In genomic region chr11:43556269-43556668, GRCh38 we compare ENCODE assay signal across 19 cellular contexts.
DNase-seq lines count a peak whose midpoint lies in the region; ATAC-seq and TF ChIP-seq lines count a peak whose summit lies in the region.
"Had no signal": no experiment of that assay in that cellular context is flagged by ENCODE, and none has a peak within 500 bp of the region (broad histone marks: within the 10 kb centered on the region; RNA-seq: fewer than 3 reads in every experiment).

No MANE protein-coding gene starts in this region.

- peaks cover 5% of the 10 kb centered on the region for H3K36me3 Mint-ChIP-seq in neural crest cell (ENCODE audit: low read depth)
- no peaks in the 10 kb centered on the region for H3K36me3 Mint-ChIP-seq in activated CD8-positive, alpha-beta T cell treated with anti-CD3 and anti-CD28 coated beads, Interleukin-2, amount 10 ng/mL, durations not matched to agents 7 days and 5 days (ENCODE audit: low read depth)
- H3K36me3 Mint-ChIP-seq: CD4-positive, alpha-beta memory T cell; naive B cell had no signal

- H3K27ac Mint-ChIP-seq in neural crest cell (ENCODE audit: unreplicated experiment) = no peak overlapping the region
- no peak overlapping the region for H3K27ac Mint-ChIP-seq in activated CD8-positive, alpha-beta T cell treated with anti-CD3 and anti-CD28 coated beads, Interleukin-2, amount 10 ng/mL, durations not matched to agents 7 days and 5 days
- H3K27ac Mint-ChIP-seq: CD4-positive, alpha-beta memory T cell; T-helper 2 cell treated with Interferon-gamma antibody and Interleukin-4, amounts not matched to agents 5 μg/mL and 100 μg/mL, for 36 hours had no signal

- H3K4me1 Mint-ChIP-seq in neural crest cell = peaks cover 75% of the 10 kb centered on the region
- no peaks in the 10 kb centered on the region for H3K4me1 Mint-ChIP-seq in activated CD8-positive, alpha-beta T cell treated with anti-CD3 and anti-CD28 coated beads, Interleukin-2, amount 10 ng/mL, durations not matched to agents 7 days and 5 days (ENCODE audit: low read depth)

- H2AFZ ChIP-seq in ACC112 (ENCODE audit: low read length, unreplicated experiment) = peak overlapping the region; percentile 42
- H2AFZ ChIP-seq: parathyroid adenoma had no signal

- H3K4me3 ChIP-seq in ACC112 (ENCODE audit: low read depth, low read length) (peak overlapping the region; percentile 68), HEK293 (ENCODE audit: low read depth, low read length) (no peak overlapping the region), dorsolateral prefrontal cortex (peak overlapping the region in 37 of 59 donors; percentile 4 to 52 (median 27)), aorta (ENCODE audit: low read length in 2 of 2) (no peak overlapping the region)
- H3K4me3 ChIP-seq: body of pancreas had no signal

- H3K4me3 Mint-ChIP-seq in neural crest cell = peak overlapping the region; percentile 90
- H3K4me3 Mint-ChIP-seq in activated CD8-positive, alpha-beta T cell treated with anti-CD3 and anti-CD28 coated beads, Interleukin-2, amount 10 ng/mL, durations not matched to agents 7 days and 5 days = no peak overlapping the region
- H3K4me3 Mint-ChIP-seq: naive B cell; T-helper 2 cell treated with Interferon-gamma antibody and Interleukin-4, amounts not matched to agents 5 μg/mL and 100 μg/mL, for 36 hours had no signal

- WGBS in aorta, 2 donors = 1% methylated on average over 8 of the region's 8 CpGs

- no peaks in the 10 kb centered on the region for H3K27me3 Mint-ChIP-seq in neural crest cell (ENCODE audit: low read depth)
- peaks cover 65% of the 10 kb centered on the region for H3K27me3 Mint-ChIP-seq in activated CD8-positive, alpha-beta T cell treated with anti-CD3 and anti-CD28 coated beads, Interleukin-2, amount 10 ng/mL, durations not matched to agents 7 days and 5 days (ENCODE audit: low read depth)

- no peaks in the 10 kb centered on the region for H3K9me3 ChIP-seq in HEK293 (ENCODE audit: control insufficient read depth, insufficient read depth, low read depth, low read length)
- H3K9me3 ChIP-seq in aorta (ENCODE audit: control insufficient read depth, low read length) = no peaks in the 10 kb centered on the region
- H3K9me3 ChIP-seq: body of pancreas had no signal

- POLR2A ChIA-PET in HEK293 (lab: Yijun Ruan, JAX) = no interaction called here
- POLR2A ChIA-PET in activated CD8-positive, alpha-beta T cell treated with anti-CD3 and anti-CD28 coated beads, Interleukin-2, amount 10 ng/mL, durations not matched to agents 7 days and 5 days (lab: Charles Lee) = no interaction called here

- CTCF ChIA-PET in HEK293 (lab: Yijun Ruan, JAX) = interaction anchor here (0.6 to 2.9 kb wide), 3 partner anchors 10 to 17 kb away, joined by 3 to 22 read pairs (median 3); no protein-coding TSS in a partner anchor
- CTCF ChIA-PET in activated CD8-positive, alpha-beta T cell treated with anti-CD3 and anti-CD28 coated beads, Interleukin-2, amount 10 ng/mL, durations not matched to agents 7 days and 5 days (lab: Charles Lee) = no interaction called here

- H3K9me3 Mint-ChIP-seq in neural crest cell = no peaks in the 10 kb centered on the region
- no peaks in the 10 kb centered on the region for H3K9me3 Mint-ChIP-seq in activated CD8-positive, alpha-beta T cell treated with anti-CD3 and anti-CD28 coated beads, Interleukin-2, amount 10 ng/mL, durations not matched to agents 7 days and 5 days (ENCODE audit: insufficient read depth)
- H3K9me3 Mint-ChIP-seq: CD4-positive, alpha-beta memory T cell; T-helper 2 cell treated with Interferon-gamma antibody and Interleukin-4, amounts not matched to agents 5 μg/mL and 100 μg/mL, for 36 hours had no signal

- H3K36me3 ChIP-seq in ACC112 (ENCODE audit: insufficient read depth, low read length) = no peaks in the 10 kb centered on the region
- H3K36me3 ChIP-seq in HEK293 (ENCODE audit: control insufficient read depth in 2 of 2, insufficient read depth in 1 of 2, low read length in 2 of 2) = no peaks in the 10 kb centered on the region
- no peaks in the 10 kb centered on the region for H3K36me3 ChIP-seq in aorta (ENCODE audit: control insufficient read depth in 1 of 2, insufficient read depth in 2 of 2, low read length in 1 of 2)
- H3K36me3 ChIP-seq: WERI-Rb-1 had no signal

- no peaks in the 10 kb centered on the region for H3K79me2 ChIP-seq in ACC112 (ENCODE audit: control insufficient read depth, insufficient read depth, low read length, unreplicated experiment)
- H3K79me2 ChIP-seq: parathyroid adenoma had no signal

- TF ChIP-seq CTCF in HEK293 (tag by site-specific recombination; IDR thresholded peaks at IDR 0.05) (no peak), dorsolateral prefrontal cortex (IDR thresholded peaks at IDR 0.05 in 54 of 56, conservative IDR thresholded peaks at IDR 0.05 in 2 of 56; ENCODE audit: low read depth in 1 of 56, partially characterized antibody in 56 of 56) (no peak), neural crest cell (conservative IDR thresholded peaks at IDR 0.05) (no peak)

- H3K27me3 ChIP-seq in ACC112 (ENCODE audit: insufficient read depth, low read length) (peaks cover 87% of the 10 kb centered on the region), dorsolateral prefrontal cortex (peaks cover 0 to 75% (median 18%) of the 10 kb centered on the region in 45 donors), aorta (ENCODE audit: control insufficient read depth in 1 of 2, insufficient read depth in 2 of 2, low read length in 1 of 2) (no peaks in the 10 kb centered on the region)

- peaks cover 26% of the 10 kb centered on the region for H3K4me1 ChIP-seq in ACC112 (ENCODE audit: control insufficient read depth, insufficient read depth, low read length, unreplicated experiment)
- no peaks in the 10 kb centered on the region for H3K4me1 ChIP-seq in HEK293 (ENCODE audit: control insufficient read depth, insufficient read depth, low read length)
- no peaks in the 10 kb centered on the region for H3K4me1 ChIP-seq in aorta (ENCODE audit: control insufficient read depth in 1 of 2, insufficient read depth in 2 of 2, low read length in 2 of 2)
- H3K4me1 ChIP-seq: parathyroid adenoma had no signal

- DNase-seq in dorsolateral prefrontal cortex (no peak), neural crest cell (ENCODE audit: low read depth, low spot score) (no peak), SK-N-DZ (ENCODE audit: low spot score) (no peak), aorta (no peak)
- no peak for DNase-seq in activated CD8-positive, alpha-beta T cell treated with anti-CD3 and anti-CD28 coated beads, Interleukin-2, amount 10 ng/mL, durations not matched to agents 7 days and 5 days
- DNase-seq: activated effector memory CD4-positive, alpha-beta T cell treated with Interleukin-2 at 50 U/mL for 16 hours; CD4-positive, alpha-beta memory T cell; mesendoderm; naive B cell; NCI-H2107; NCI-H510A; stimulated activated CD4-positive, alpha-beta T cell treated with anti-CD3 and anti-CD28 coated beads, Interleukin-15, amount 100 ng/mL, for 24 hours; stimulated activated CD8-positive, alpha-beta memory T cell treated with anti-CD3 and anti-CD28 coated beads, Interleukin-4, amount 100 ng/mL, for 48 hours; WERI-Rb-1 had no signal

- no peak overlapping the region for H3K27ac ChIP-seq in ACC112 (ENCODE audit: low read depth, low read length)
- H3K27ac ChIP-seq in HEK293 (ENCODE audit: extremely low read depth, low read depth, low read length) = no peak overlapping the region
- peak overlapping the region in 6 of 59 donors; percentile 13 to 70 (median 40) for H3K27ac ChIP-seq in dorsolateral prefrontal cortex
- no peak overlapping the region for H3K27ac ChIP-seq in aorta (ENCODE audit: low read depth in 1 of 2, low read length in 2 of 2)
- H3K27ac ChIP-seq: body of pancreas, parathyroid adenoma, WERI-Rb-1 had no signal

- intact Hi-C loops in dorsolateral prefrontal cortex (cut with DNase I) (no loop called here), aorta (cut with DNase I) (no loop called here)

- no peak for ATAC-seq in activated CD8-positive, alpha-beta T cell treated with anti-CD3 and anti-CD28 coated beads, Interleukin-2, amount 10 ng/mL, durations not matched to agents 7 days and 5 days
- ATAC-seq in aorta (ENCODE audit: low FRiP score) = no peak

TF ChIP-seq in HEK293, 187 proteins besides CTCF, POLR2A, EP300 and RAD21:
- TF ChIP-seq ZNF341 (tag by site-specific recombination; IDR thresholded peaks at IDR 0.05; ENCODE audit: low read depth) (no peak), ZNF155 (tag by site-specific recombination; IDR thresholded peaks at IDR 0.05) (no peak), EGR2 (tag by site-specific recombination; IDR thresholded peaks at IDR 0.05; ENCODE audit: low read depth) (peak; percentile 70), ZNF521 (tag by site-specific recombination; IDR thresholded peaks at IDR 0.05) (no peak), ZFHX2 (tag by site-specific recombination; conservative IDR thresholded peaks at IDR 0.05) (peak; percentile 78)
- TF ChIP-seq, protein P1, sequence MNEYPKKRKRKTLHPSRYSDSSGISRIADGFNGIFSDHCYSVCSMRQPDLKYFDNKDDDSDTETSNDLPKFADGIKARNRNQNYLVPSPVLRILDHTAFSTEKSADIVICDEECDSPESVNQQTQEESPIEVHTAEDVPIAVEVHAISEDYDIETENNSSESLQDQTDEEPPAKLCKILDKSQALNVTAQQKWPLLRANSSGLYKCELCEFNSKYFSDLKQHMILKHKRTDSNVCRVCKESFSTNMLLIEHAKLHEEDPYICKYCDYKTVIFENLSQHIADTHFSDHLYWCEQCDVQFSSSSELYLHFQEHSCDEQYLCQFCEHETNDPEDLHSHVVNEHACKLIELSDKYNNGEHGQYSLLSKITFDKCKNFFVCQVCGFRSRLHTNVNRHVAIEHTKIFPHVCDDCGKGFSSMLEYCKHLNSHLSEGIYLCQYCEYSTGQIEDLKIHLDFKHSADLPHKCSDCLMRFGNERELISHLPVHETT (tag by site-specific recombination; IDR thresholded peaks at IDR 0.05) = no peak
- TF ChIP-seq, protein P2, sequence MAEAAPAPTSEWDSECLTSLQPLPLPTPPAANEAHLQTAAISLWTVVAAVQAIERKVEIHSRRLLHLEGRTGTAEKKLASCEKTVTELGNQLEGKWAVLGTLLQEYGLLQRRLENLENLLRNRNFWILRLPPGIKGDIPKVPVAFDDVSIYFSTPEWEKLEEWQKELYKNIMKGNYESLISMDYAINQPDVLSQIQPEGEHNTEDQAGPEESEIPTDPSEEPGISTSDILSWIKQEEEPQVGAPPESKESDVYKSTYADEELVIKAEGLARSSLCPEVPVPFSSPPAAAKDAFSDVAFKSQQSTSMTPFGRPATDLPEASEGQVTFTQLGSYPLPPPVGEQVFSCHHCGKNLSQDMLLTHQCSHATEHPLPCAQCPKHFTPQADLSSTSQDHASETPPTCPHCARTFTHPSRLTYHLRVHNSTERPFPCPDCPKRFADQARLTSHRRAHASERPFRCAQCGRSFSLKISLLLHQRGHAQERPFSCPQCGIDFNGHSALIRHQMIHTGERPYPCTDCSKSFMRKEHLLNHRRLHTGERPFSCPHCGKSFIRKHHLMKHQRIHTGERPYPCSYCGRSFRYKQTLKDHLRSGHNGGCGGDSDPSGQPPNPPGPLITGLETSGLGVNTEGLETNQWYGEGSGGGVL (tag by site-specific recombination; IDR thresholded peaks at IDR 0.05) = peak; percentile 57

Comparison
In these comparisons a context has a peak if more than half of its experiments do, and no peak if none do; other contexts are left out.
1. H3K4me3 ChIP-seq: peak in ACC112 (single experiment) and dorsolateral prefrontal cortex (37 of 59); none in HEK293 (single experiment) and aorta (0 of 2).